Comparison of ENCODE assay signal across 9 cellular contexts in genomic region chr17:42221886-42222745, GRCh38. TPM values are rescaled to one million over a fixed set of nuclear protein-coding genes. Genes with fewer than 3 reads are reported as not detected.
DNase-seq lines count a peak whose midpoint lies in the region; ATAC-seq and TF ChIP-seq lines count a peak whose summit lies in the region.
"Had no signal": no experiment of that assay in that cellular context is flagged by ENCODE, and none has a peak within 500 bp of the region (broad histone marks: within the 10 kb centered on the region; RNA-seq: fewer than 3 reads in every experiment).

No MANE protein-coding gene starts in this region.

- no peaks in the 10 kb centered on the region for H3K4me1 ChIP-seq in transverse colon

- DNase-seq in ACHN (peak; percentile 60), GM19238 (ENCODE audit: insufficient read length, low spot score) (peak; percentile 34), NOMO-1 treated with dmso at 0.1 percent for 144 hours (lab: John Stamatoyannopoulos, UW; ENCODE audit: unreplicated experiment) (peak; percentile 55), erythroblast (lab: John Stamatoyannopoulos, UW) (peak; percentile 80 to 86), neural crest cell (ENCODE audit: low read depth, low spot score) (peak; percentile 22), transverse colon (peak; percentile 44)
- peak; percentile 30 for DNase-seq in activated CD8-positive, alpha-beta memory T cell treated with anti-CD3 and anti-CD28 coated beads, Interleukin-2, amount 50 U/mL, for 1 hour (ENCODE audit: extremely low read depth)

- H3K9me3 ChIP-seq in transverse colon: no peaks in the 10 kb centered on the region

- H3K4me3 Mint-ChIP-seq in neural crest cell: no peak overlapping the region

- no peak overlapping the region for H3K4me3 ChIP-seq in transverse colon
- H3K4me3 ChIP-seq: skin epidermis had no signal

- H3K4me1 Mint-ChIP-seq in neural crest cell: peaks cover 8% of the 10 kb centered on the region

- no peak overlapping the region for H3K27ac ChIP-seq in transverse colon
- H3K27ac ChIP-seq: skin epidermis had no signal

- no peaks in the 10 kb centered on the region for H3K9me3 Mint-ChIP-seq in neural crest cell

- no peak overlapping the region for H3K27ac Mint-ChIP-seq in neural crest cell (ENCODE audit: unreplicated experiment)

- TF ChIP-seq POLR2A in erythroblast (IDR thresholded peaks at IDR 0.05; ENCODE audit: low read length) (no peak), transverse colon (IDR thresholded peaks at IDR 0.05) (no peak)

- WGBS in transverse colon (ENCODE audit: low coverage in 1 of 2), 2 donors: 58% methylated on average over 3 of the region's 3 CpGs; no CpG with 5 or more reads in 1 of the 2 donors

- intact Hi-C loops in transverse colon (cut with DNase I; ENCODE audit: low total_unique reads): no loop called here

- ATAC-seq in GM19328 (IDR thresholded peaks at IDR 0.05; ENCODE audit: unreplicated experiment): no peak

- no peaks in the 10 kb centered on the region for H3K27me3 Mint-ChIP-seq in neural crest cell (ENCODE audit: low read depth)

- no peak for TF ChIP-seq EP300 in transverse colon (IDR thresholded peaks at IDR 0.05; ENCODE audit: low read depth)

- H3K36me3 Mint-ChIP-seq in neural crest cell (ENCODE audit: low read depth): peaks cover 11% of the 10 kb centered on the region

- H3K36me3 ChIP-seq in transverse colon: peaks cover 0 to 27% (median 13%) of the 10 kb centered on the region in 4 donors

- no peaks in the 10 kb centered on the region for H3K27me3 ChIP-seq in transverse colon

- TF ChIP-seq CTCF in neural crest cell (conservative IDR thresholded peaks at IDR 0.05) (peak; percentile 60), transverse colon (IDR thresholded peaks at IDR 0.05) (peak; percentile 38 to 51 (median 50))

- in situ Hi-C loops in ACHN (cut with HindIII; ENCODE audit: low pct_ligation_motif_present, low pct_unique_long_range_greater_than_20kb, low sequenced_read_pairs) (no loop called here), transverse colon (cut with MboI; ENCODE audit: low pct_ligation_motif_present in 1 of 4, low pct_unique_long_range_greater_than_20kb in 1 of 4, low sequenced_read_pairs in 3 of 4) (no loop called here)

RNA-seq across cellular contexts. Expression of gene GHDC, which starts 27.8 kb away (rescaled TPM):
- total RNA-seq in neural crest cell: 8.4 and 8.8 TPM in 2 replicates
- total RNA-seq in transverse colon: 10 to 100 TPM; 10.8 to 34.6 (median 32.2) TPM

RNA-seq across cellular contexts. Expression of gene HCRT, which starts 36.9 kb away (rescaled TPM):
- total RNA-seq in neural crest cell: 0.47 TPM in 1 of 2 replicates, not detected in the other
- total RNA-seq in transverse colon: not detected

RNA-seq across cellular contexts. Expression of gene KCNH4, which starts 41.2 kb away (rescaled TPM):
- total RNA-seq in neural crest cell (0.05 and 0.14 TPM in 2 replicates), transverse colon (not detected)

RNA-seq across cellular contexts. Expression of gene STAT5B, which starts 54.1 kb away (rescaled TPM):
- total RNA-seq in neural crest cell (48.3 and 49.2 TPM in 2 replicates), transverse colon (100 to 1,000 TPM in 2 of 4 donors, 10 to 100 TPM in 2; 51.3 to 151 (median 79.1) TPM)

Comparison
In these comparisons a context has a peak if more than half of its experiments do, and no peak if none do; other contexts are left out.
1. DNase-seq: peak in every context shown above with its lines; median percentile 83 in erythroblast; 60 in ACHN; 55 in NOMO-1 treated with dmso at 0.1 percent for 144 hours; 44 in transverse colon; 34 in GM19238; 30 in activated CD8-positive, alpha-beta memory T cell treated with anti-CD3 and anti-CD28 coated beads, Interleukin-2, amount 50 U/mL, for 1 hour; 22 in neural crest cell.